Comparison of ENCODE assay signal across 1 cellular context in genomic region chr10:79127151-79127961, GRCh38.
TF ChIP-seq lines count a peak whose summit lies in the region.

No MANE protein-coding gene starts in this region.

TF ChIP-seq in HepG2, 621 proteins besides CTCF, POLR2A, EP300 and RAD21 (continued from another document and continues in another):
- TF ChIP-seq GMEB2 (CRISPR knock-in tag; IDR thresholded peaks at IDR 0.05; ENCODE audit: low read depth): no peak
- no peak for TF ChIP-seq ELK4 (CRISPR knock-in tag; IDR thresholded peaks at IDR 0.05; ENCODE audit: borderline replicate concordance)
- peak; percentile 66 for TF ChIP-seq ZFY (CRISPR knock-in tag; IDR thresholded peaks at IDR 0.05)
- peak; percentile 50 for TF ChIP-seq FOXA3 (CRISPR knock-in tag; IDR thresholded peaks at IDR 0.05)
- no peak for TF ChIP-seq ONECUT2 (CRISPR knock-in tag; IDR thresholded peaks at IDR 0.05)
- TF ChIP-seq PAXIP1 (CRISPR knock-in tag; conservative IDR thresholded peaks at IDR 0.05): peak; percentile 77
- no peak for TF ChIP-seq ZNF709 (CRISPR knock-in tag; IDR thresholded peaks at IDR 0.05)
- no peak for TF ChIP-seq RNF2 (conservative IDR thresholded peaks at IDR 0.05; ENCODE audit: low read depth)
- peak; percentile 47; the same call in 1 of the 2 replicates for TF ChIP-seq ZNF556 (CRISPR knock-in tag; IDR thresholded peaks at IDR 0.05; ENCODE audit: borderline replicate concordance)
- TF ChIP-seq KDM1A (CRISPR knock-in tag; IDR thresholded peaks at IDR 0.05): no peak
- TF ChIP-seq SP5 (CRISPR knock-in tag; IDR thresholded peaks at IDR 0.05; ENCODE audit: borderline replicate concordance, low read depth): 0 out of 2 replicates have a peak, but pooled peaks have one; percentile 17
- TF ChIP-seq ZNF33A (CRISPR knock-in tag; IDR thresholded peaks at IDR 0.05; ENCODE audit: borderline replicate concordance): no peak
- TF ChIP-seq EEA1 (CRISPR knock-in tag; IDR thresholded peaks at IDR 0.05; ENCODE audit: borderline replicate concordance): no peak
- 0 out of 2 replicates have a peak, but pooled peaks have one; percentile 62 for TF ChIP-seq ZNF12 (CRISPR knock-in tag; IDR thresholded peaks at IDR 0.05)
- no peak for TF ChIP-seq BRF2 (CRISPR knock-in tag; IDR thresholded peaks at IDR 0.05)
- TF ChIP-seq MYPOP (CRISPR knock-in tag; IDR thresholded peaks at IDR 0.05): peak; percentile 53; the same call in 1 of the 2 replicates
- 0 out of 2 replicates have a peak, but pooled peaks have one; percentile 46 for TF ChIP-seq ZNF451 (CRISPR knock-in tag; IDR thresholded peaks at IDR 0.05)
- peak; percentile 57; the same call in 1 of the 2 replicates for TF ChIP-seq ZNF350 (CRISPR knock-in tag; IDR thresholded peaks at IDR 0.05; ENCODE audit: borderline replicate concordance, low read depth)
- no peak for TF ChIP-seq ZNF10 (CRISPR knock-in tag; IDR thresholded peaks at IDR 0.05; ENCODE audit: borderline replicate concordance, low read depth)
- TF ChIP-seq ZNF768 (CRISPR knock-in tag; IDR thresholded peaks at IDR 0.05): peak; percentile 83
- peak; percentile 38; the same call in 1 of the 2 replicates for TF ChIP-seq HNF4G (IDR thresholded peaks at IDR 0.05; ENCODE audit: borderline replicate concordance, low read depth, low read length)
- TF ChIP-seq HNF4G (CRISPR knock-in tag; IDR thresholded peaks at IDR 0.05; ENCODE audit: borderline replicate concordance, low read depth): 0 out of 2 replicates have a peak, but pooled peaks have one; percentile 28
- TF ChIP-seq NR2C2 (CRISPR knock-in tag; IDR thresholded peaks at IDR 0.05; ENCODE audit: borderline replicate concordance): peak; percentile 47; the same call in 1 of the 2 replicates
- no peak for TF ChIP-seq ZNF30 (CRISPR knock-in tag; IDR thresholded peaks at IDR 0.05)
- TF ChIP-seq MIER2 (CRISPR knock-in tag; IDR thresholded peaks at IDR 0.05): no peak
- no peak for TF ChIP-seq ZNF510 (CRISPR knock-in tag; IDR thresholded peaks at IDR 0.05; ENCODE audit: low read depth)
- TF ChIP-seq ZNF572 (CRISPR knock-in tag; IDR thresholded peaks at IDR 0.05): no peak
- no peak for TF ChIP-seq ZNF407 (CRISPR knock-in tag; IDR thresholded peaks at IDR 0.05; ENCODE audit: not compliant biosample characterization)
- peak; percentile 94 for TF ChIP-seq HIC2 (CRISPR knock-in tag; IDR thresholded peaks at IDR 0.05; ENCODE audit: low read depth)
- peak; percentile 21; the same call in 1 of the 2 replicates for TF ChIP-seq ZNF317 (CRISPR knock-in tag; IDR thresholded peaks at IDR 0.05)
- no peak for TF ChIP-seq HOXA7 (CRISPR knock-in tag; IDR thresholded peaks at IDR 0.05)
- no peak for TF ChIP-seq JARID2 (CRISPR knock-in tag; IDR thresholded peaks at IDR 0.05; ENCODE audit: insufficient replicate concordance)
- TF ChIP-seq ZNF605 (CRISPR knock-in tag; IDR thresholded peaks at IDR 0.05): no peak
- 0 out of 2 replicates have a peak, but pooled peaks have one; percentile 35 for TF ChIP-seq ZNF430 (CRISPR knock-in tag; IDR thresholded peaks at IDR 0.05)
- no peak for TF ChIP-seq PRPF4 (IDR thresholded peaks at IDR 0.05; ENCODE audit: low read depth, low read length, poor library complexity, severe bottlenecking)
- no peak for TF ChIP-seq ATM (IDR thresholded peaks at IDR 0.05; ENCODE audit: borderline replicate concordance)
- no peak for TF ChIP-seq ZHX1 (CRISPR knock-in tag; IDR thresholded peaks at IDR 0.05; ENCODE audit: low read depth)
- no peak for TF ChIP-seq DR1 (CRISPR knock-in tag; IDR thresholded peaks at IDR 0.05)
